ENCODE assay signal across 10 cellular contexts in the genomic region with DNA sequence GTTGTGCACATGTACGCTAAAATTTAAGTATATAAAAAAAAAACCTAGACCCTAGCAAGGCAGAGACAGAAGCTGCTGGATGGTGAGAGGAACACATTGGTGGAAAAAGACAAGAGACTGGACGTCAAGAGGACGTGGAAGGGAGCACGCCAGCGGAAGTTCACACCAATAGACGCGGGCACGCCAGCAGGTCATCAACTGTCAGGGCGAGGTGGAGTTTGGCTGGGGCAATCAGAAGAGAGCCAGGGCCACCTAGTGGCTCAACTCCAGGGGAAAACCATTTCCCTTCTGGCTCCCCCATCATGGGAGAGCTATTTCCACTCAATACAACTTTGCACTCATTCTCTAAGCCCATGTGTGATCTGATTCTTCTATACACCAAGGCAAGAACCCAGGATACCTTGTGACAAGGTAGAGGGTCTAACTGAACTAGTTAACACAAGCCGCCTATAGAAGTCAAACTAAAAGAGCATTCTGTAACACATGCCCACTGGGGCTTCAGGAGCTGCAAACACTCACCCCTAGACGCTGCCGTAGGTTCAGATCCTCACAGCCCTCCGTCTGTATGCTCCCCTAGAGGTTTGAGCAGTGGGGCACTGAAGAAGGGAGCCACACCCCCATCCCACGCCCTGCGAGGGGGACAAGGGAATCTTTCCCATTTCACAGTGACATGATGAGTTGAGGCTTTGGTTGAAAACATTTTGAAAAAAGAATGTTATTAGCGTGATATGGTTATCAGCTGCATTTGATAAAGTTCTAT.
DNase-seq lines count a peak whose midpoint lies in the region; ATAC-seq and TF ChIP-seq lines count a peak whose summit lies in the region.
"Had no signal": no experiment of that assay in that cellular context is flagged by ENCODE, and none has a peak within 500 bp of the region (broad histone marks: within the 10 kb centered on the region; RNA-seq: fewer than 3 reads in every experiment).

No MANE protein-coding gene starts in this region.

- DNase-seq in C1 segment of cervical spinal cord (lab: John Stamatoyannopoulos, UW) (peak in 8 of 14 donors; percentile 0 to 33 (median 4)), H4 (ENCODE audit: low spot score) (peak; percentile 26), PC-3 (peak; percentile 41), islet precursor cell (peak; percentile 88), OCI-M2 (lab: John Stamatoyannopoulos, UW; ENCODE audit: unreplicated experiment) (no peak), NCI-H2171 (lab: John Stamatoyannopoulos, UW) (no peak), MV-4-11 (lab: John Stamatoyannopoulos, UW) (no peak)

- H3K27ac ChIP-seq in PC-3 (ENCODE audit: low read length), result no peak overlapping the region
- H3K27ac ChIP-seq: gastroesophageal sphincter, thoracic aorta had no signal

- no peak overlapping the region for H3K4me2 ChIP-seq in PC-3 (ENCODE audit: low read length)

- H3K4me1 ChIP-seq in PC-3 (ENCODE audit: insufficient read depth, low read length), result no peaks in the 10 kb centered on the region

- H3F3A ChIP-seq in PC-3 (ENCODE audit: low read length, unreplicated experiment), result no peaks in the 10 kb centered on the region

- H4K20me1 ChIP-seq in PC-3 (ENCODE audit: low read length), result no peaks in the 10 kb centered on the region

- ATAC-seq in PC-3 (no peak; the same call in 1 of the 2 replicates), HG02884 (IDR thresholded peaks at IDR 0.05; ENCODE audit: unreplicated experiment) (no peak)
- ATAC-seq: gastroesophageal sphincter had no signal

- H3K9me2 ChIP-seq in PC-3 (replicated peaks; ENCODE audit: low read length), result no peaks in the 10 kb centered on the region

- CTCF ChIA-PET in PC-3 (lab: Charles Lee), result no interaction called here

- H3K9me3 ChIP-seq in PC-3 (ENCODE audit: low read length), result no peaks in the 10 kb centered on the region
- H3K9me3 ChIP-seq: gastroesophageal sphincter, thoracic aorta had no signal

- H3K9ac ChIP-seq in PC-3 (ENCODE audit: low read length), result no peak overlapping the region

- H2AFZ ChIP-seq in PC-3 (ENCODE audit: low read length), result no peak overlapping the region

- intact Hi-C loops in PC-3 (cut with micrococcal nuclease), result no loop called here

- H3K79me2 ChIP-seq in PC-3 (ENCODE audit: low read length), result no peaks in the 10 kb centered on the region

- no peak overlapping the region for H3K4me3 ChIP-seq in PC-3 (ENCODE audit: low read length)
- H3K4me3 ChIP-seq: gastroesophageal sphincter, thoracic aorta had no signal

- TF ChIP-seq CTCF in PC-3 (conservative IDR thresholded peaks at IDR 0.05; ENCODE audit: low read depth, low read length), result peak; percentile 54

- H3K27me3 ChIP-seq in PC-3 (ENCODE audit: low read length), result no peaks in the 10 kb centered on the region
- H3K27me3 ChIP-seq: gastroesophageal sphincter had no signal

- BruUV-seq in PC-3 (replicated peaks; lab: Mats Ljungman, UMichigan), result no TSS peak

- no peaks in the 10 kb centered on the region for H3K36me3 ChIP-seq in PC-3 (ENCODE audit: low read depth, low read length)
- H3K36me3 ChIP-seq: gastroesophageal sphincter, thoracic aorta had no signal

- POLR2A ChIA-PET in PC-3 (lab: Charles Lee; ENCODE audit: unreplicated experiment), result no interaction called here

Comparison
In these comparisons a context has a peak if more than half of its experiments do, and no peak if none do; other contexts are left out.
1. DNase-seq: peak in C1 segment of cervical spinal cord (8 of 14), H4 (single experiment), PC-3 (single experiment) and islet precursor cell (single experiment); none in OCI-M2 (single experiment), NCI-H2171 (single experiment) and MV-4-11 (single experiment).